10 cellular contexts compared by ENCODE assay signal in genomic region chr1:21665711-21666571, GRCh38. TPM values are rescaled to one million over a fixed set of nuclear protein-coding genes. Genes with fewer than 3 reads are reported as not detected.
DNase-seq lines count a peak whose midpoint lies in the region; ATAC-seq and TF ChIP-seq lines count a peak whose summit lies in the region.
"Had no signal": no experiment of that assay in that cellular context is flagged by ENCODE, and none has a peak within 500 bp of the region (broad histone marks: within the 10 kb centered on the region; RNA-seq: fewer than 3 reads in every experiment).

No MANE protein-coding gene starts in this region.

- in situ Hi-C loops in ACHN (cut with HindIII; ENCODE audit: low pct_ligation_motif_present, low pct_unique_long_range_greater_than_20kb, low sequenced_read_pairs): no loop called here

- H3K79me2 ChIP-seq in osteoblast (ENCODE audit: insufficient read depth, low read length): no peaks in the 10 kb centered on the region
- H3K79me2 ChIP-seq: parathyroid adenoma had no signal

- no peaks in the 10 kb centered on the region for H3K9me3 ChIP-seq in osteoblast (ENCODE audit: low read depth, low read length)
- H3K9me3 ChIP-seq: Peyer's patch had no signal

- no peak for ATAC-seq in HG02588 (IDR thresholded peaks at IDR 0.05; ENCODE audit: unreplicated experiment)

- no peak overlapping the region for H3K27ac ChIP-seq in osteoblast (ENCODE audit: low read depth, low read length)
- H3K27ac ChIP-seq: parathyroid adenoma, Peyer's patch had no signal

- H2AFZ ChIP-seq in osteoblast (ENCODE audit: low read length): no peak overlapping the region
- H2AFZ ChIP-seq: parathyroid adenoma had no signal

- TF ChIP-seq CTCF in epithelial cell of esophagus (IDR thresholded peaks at IDR 0.05; ENCODE audit: insufficient read depth, low read depth, low read length, missing control alignments) (no peak), osteoblast (IDR thresholded peaks at IDR 0.05; ENCODE audit: extremely low read depth, low read depth, low read length) (no peak)

- peaks cover 13% of the 10 kb centered on the region for H4K20me1 ChIP-seq in osteoblast (ENCODE audit: insufficient read depth, low read length)

- peaks cover 49% of the 10 kb centered on the region for H3K27me3 ChIP-seq in osteoblast (ENCODE audit: insufficient read depth, low read length)

- H3K4me1 ChIP-seq in osteoblast (ENCODE audit: insufficient read depth, low read length): peaks cover 13% of the 10 kb centered on the region
- H3K4me1 ChIP-seq: parathyroid adenoma had no signal

- no peak overlapping the region for H3K4me3 ChIP-seq in epithelial cell of esophagus (ENCODE audit: low read length)
- no peak overlapping the region for H3K4me3 ChIP-seq in osteoblast (ENCODE audit: insufficient read depth, low read length)
- H3K4me3 ChIP-seq: Peyer's patch had no signal

- DNase-seq in NCI-H1417 (lab: John Stamatoyannopoulos, UW): peak in 2 of 3 experiments; percentile 36 to 59
- DNase-seq in NCI-H1417 treated with DMSO at 0.1 percent for 48 hours (lab: John Stamatoyannopoulos, UW): no peak
- DNase-seq in NCI-H446 treated with DMSO at 0.1 percent for 48 hours (lab: John Stamatoyannopoulos, UW): peak; percentile 43
- DNase-seq in epithelial cell of esophagus (ENCODE audit: low read depth): peak; percentile 26
- peak; percentile 90 for DNase-seq in osteoblast (ENCODE audit: insufficient read length, low spot score, missing footprints)
- DNase-seq in ACHN: no peak
- DNase-seq in activated gamma-delta T cell treated with Interleukin-2 at 50 U/mL for 16 hours: no peak

- H3K4me2 ChIP-seq in osteoblast (ENCODE audit: insufficient read depth, low read length): no peak overlapping the region

- H3K36me3 ChIP-seq in osteoblast (ENCODE audit: insufficient read depth, low read length): no peaks in the 10 kb centered on the region
- H3K36me3 ChIP-seq: Peyer's patch had no signal

RNA-seq across cellular contexts. Expression of gene RAP1GAP, which starts 3.2 kb away (rescaled TPM):
- total RNA-seq in osteoblast: under 0.01 and 0.29 TPM in 2 replicates

Comparison
In these comparisons a context has a peak if more than half of its experiments do, and no peak if none do; other contexts are left out.
1. DNase-seq: peak in NCI-H1417 (2 of 3), NCI-H446 treated with DMSO at 0.1 percent for 48 hours (single experiment), epithelial cell of esophagus (single experiment) and osteoblast (single experiment); none in NCI-H1417 treated with DMSO at 0.1 percent for 48 hours (single experiment), ACHN (single experiment) and activated gamma-delta T cell treated with Interleukin-2 at 50 U/mL for 16 hours (single experiment).